In the genomic region with DNA sequence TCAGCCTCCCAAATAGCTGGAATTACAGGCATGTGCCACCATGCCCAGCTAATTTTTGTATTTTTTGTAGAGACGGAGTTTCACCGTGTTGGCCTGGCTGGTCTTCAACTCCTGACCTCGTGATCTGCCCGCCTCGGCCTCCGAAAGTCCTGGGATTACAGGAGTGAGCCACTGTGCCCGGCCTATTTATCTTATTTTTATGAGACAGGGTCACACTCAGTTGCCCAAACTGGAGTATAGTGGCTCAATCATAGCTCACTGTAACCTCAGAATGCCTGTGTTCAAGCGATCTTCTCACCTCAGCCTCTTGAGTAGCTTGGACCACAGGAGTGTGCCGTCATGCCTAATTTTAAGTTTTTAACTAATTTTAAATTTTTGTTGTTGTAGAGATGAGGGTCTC, we compare ENCODE assay signal across 1 cellular context.
TF ChIP-seq lines count a peak whose summit lies in the region.

No MANE protein-coding gene starts in this region.

TF ChIP-seq in IMR-90, 13 proteins besides CTCF, POLR2A, EP300 and RAD21 (continued from another document):
- TF ChIP-seq, protein P1, sequence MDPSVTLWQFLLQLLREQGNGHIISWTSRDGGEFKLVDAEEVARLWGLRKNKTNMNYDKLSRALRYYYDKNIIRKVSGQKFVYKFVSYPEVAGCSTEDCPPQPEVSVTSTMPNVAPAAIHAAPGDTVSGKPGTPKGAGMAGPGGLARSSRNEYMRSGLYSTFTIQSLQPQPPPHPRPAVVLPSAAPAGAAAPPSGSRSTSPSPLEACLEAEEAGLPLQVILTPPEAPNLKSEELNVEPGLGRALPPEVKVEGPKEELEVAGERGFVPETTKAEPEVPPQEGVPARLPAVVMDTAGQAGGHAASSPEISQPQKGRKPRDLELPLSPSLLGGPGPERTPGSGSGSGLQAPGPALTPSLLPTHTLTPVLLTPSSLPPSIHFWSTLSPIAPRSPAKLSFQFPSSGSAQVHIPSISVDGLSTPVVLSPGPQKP (IDR thresholded peaks at IDR 0.05; ENCODE audit: borderline replicate concordance, low read depth, low read length) = no peak
- TF ChIP-seq MAZ (IDR thresholded peaks at IDR 0.05; ENCODE audit: borderline replicate concordance, low read depth, low read length) = no peak
